In the genomic region with DNA sequence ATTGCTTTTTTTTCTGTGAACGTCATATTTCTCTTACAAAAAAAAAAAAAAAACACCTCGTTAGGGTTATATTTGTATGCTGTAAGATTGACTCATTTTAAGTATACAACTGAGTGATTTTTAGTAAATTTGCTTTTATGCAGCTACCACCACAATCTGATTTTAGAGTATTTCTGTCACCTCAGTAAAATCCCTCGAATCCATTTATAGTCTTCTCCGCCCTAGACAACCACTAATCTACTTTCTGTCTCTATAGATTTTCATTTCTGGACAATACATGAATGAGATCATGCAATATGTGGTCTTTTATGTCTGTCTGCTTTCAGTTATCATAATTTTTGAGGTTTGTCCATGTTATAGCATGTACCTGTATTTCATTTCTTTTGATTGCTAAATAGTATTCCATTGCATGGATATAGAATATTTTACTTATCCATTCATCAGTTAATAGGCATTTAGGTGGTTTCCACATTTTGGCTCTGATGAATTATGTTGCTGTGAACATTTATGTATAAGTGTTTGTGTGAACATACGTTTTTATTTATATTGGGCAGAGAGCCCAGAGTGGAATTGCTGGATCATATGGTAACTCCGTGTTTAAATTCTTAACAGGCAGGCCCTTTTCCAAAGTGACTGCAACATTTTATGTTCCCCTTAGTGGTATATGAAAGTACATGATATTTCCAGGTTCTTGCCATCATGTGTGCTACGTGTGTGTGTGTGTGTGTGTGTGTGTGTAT, we compare ENCODE assay signal across 17 cellular contexts.
DNase-seq lines count a peak whose midpoint lies in the region; ATAC-seq and TF ChIP-seq lines count a peak whose summit lies in the region.
"Had no signal": no experiment of that assay in that cellular context is flagged by ENCODE, and none has a peak within 500 bp of the region (broad histone marks: within the 10 kb centered on the region; RNA-seq: fewer than 3 reads in every experiment).

No MANE protein-coding gene starts in this region.

- no peaks in the 10 kb centered on the region for H3K9me3 Mint-ChIP-seq in activated naive CD4-positive, alpha-beta T cell treated with anti-CD3 and anti-CD28 coated beads, Interleukin-2, amount 50 U/mL, for 72 hours
- H3K9me3 Mint-ChIP-seq: H9 had no signal

- H3K36me3 ChIP-seq in heart left ventricle (no peaks in the 10 kb centered on the region), SJCRH30 (no peaks in the 10 kb centered on the region)

- ATAC-seq in heart left ventricle (no peak), Right ventricle myocardium superior (ENCODE audit: poor library complexity) (no peak), HG02885 (IDR thresholded peaks at IDR 0.05; ENCODE audit: poor library complexity, unreplicated experiment) (no peak), GM18861 (IDR thresholded peaks at IDR 0.05; ENCODE audit: unreplicated experiment) (no peak)
- ATAC-seq in activated naive CD4-positive, alpha-beta T cell treated with anti-CD3 and anti-CD28 coated beads, Interleukin-2, amount 50 U/mL, for 72 hours: no peak
- ATAC-seq: Panc1 had no signal

- H3K27me3 ChIP-seq in heart left ventricle: no peaks in the 10 kb centered on the region
- H3K27me3 ChIP-seq in SJCRH30: no peaks in the 10 kb centered on the region
- H3K27me3 ChIP-seq in layer of hippocampus (ENCODE audit: control insufficient read depth, insufficient read depth, low read length): no peaks in the 10 kb centered on the region

- intact Hi-C loops in heart left ventricle (cut with DNase I) (no loop called here), Right ventricle myocardium superior (cut with DNase I) (no loop called here)

- no peak for DNase-seq in heart left ventricle
- DNase-seq in Right ventricle myocardium superior: no peak
- DNase-seq in SJCRH30: no peak
- DNase-seq in inferior parietal cortex (ENCODE audit: extremely low spot score): no peak
- no peak for DNase-seq in activated naive CD4-positive, alpha-beta T cell treated with anti-CD3 and anti-CD28 coated beads, Interleukin-2, amount 50 U/mL, for 72 hours (ENCODE audit: low spot score in 2 of 2)
- DNase-seq: Calu3; CD4-positive, alpha-beta memory T cell; DND-41; H9; KG1; NCI-H1436; NCI-H2081 treated with DMSO at 0.1 percent for 48 hours; NCI-H510A treated with DMSO at 0.1 percent for 48 hours had no signal

- H3K27ac Mint-ChIP-seq in activated naive CD4-positive, alpha-beta T cell treated with anti-CD3 and anti-CD28 coated beads, Interleukin-2, amount 50 U/mL, for 72 hours: no peak overlapping the region
- H3K27ac Mint-ChIP-seq: CD4-positive, alpha-beta memory T cell; H9 had no signal

- WGBS in heart left ventricle, 4 donors: 69 to 77% (median 73%) methylated on average over 7 of the region's 7 CpGs

- no peaks in the 10 kb centered on the region for H3K9me3 ChIP-seq in heart left ventricle
- H3K9me3 ChIP-seq in SJCRH30 (replicated peaks): no peaks in the 10 kb centered on the region

- no peak overlapping the region for H3K4me3 ChIP-seq in heart left ventricle
- H3K4me3 ChIP-seq in SJCRH30: no peak overlapping the region

- H3K4me1 ChIP-seq in heart left ventricle (peaks cover 0 to 47% (median 11%) of the 10 kb centered on the region in 12 donors), SJCRH30 (peaks cover 20% of the 10 kb centered on the region)

- no peaks in the 10 kb centered on the region for H3K36me3 Mint-ChIP-seq in activated naive CD4-positive, alpha-beta T cell treated with anti-CD3 and anti-CD28 coated beads, Interleukin-2, amount 50 U/mL, for 72 hours
- H3K36me3 Mint-ChIP-seq: CD4-positive, alpha-beta memory T cell had no signal

- H3K27ac ChIP-seq in heart left ventricle (peak overlapping the region in 8 of 12 donors; percentile 2 to 68 (median 55)), SJCRH30 (peak overlapping the region; percentile 65), layer of hippocampus (ENCODE audit: low read depth, low read length) (peak overlapping the region; percentile 27)

- no peak for TF ChIP-seq POLR2A in heart left ventricle (IDR thresholded peaks at IDR 0.05)

- no peak for TF ChIP-seq CTCF in heart left ventricle (IDR thresholded peaks at IDR 0.05)
